Comparison of ENCODE assay signal across 1 cellular context in genomic region chr7:117157121-117157870, GRCh38.
TF ChIP-seq lines count a peak whose summit lies in the region.

No MANE protein-coding gene starts in this region.

TF ChIP-seq in GM12878, 131 proteins besides CTCF, POLR2A, EP300 and RAD21 (continued from another document):
- TF ChIP-seq, protein P1, sequence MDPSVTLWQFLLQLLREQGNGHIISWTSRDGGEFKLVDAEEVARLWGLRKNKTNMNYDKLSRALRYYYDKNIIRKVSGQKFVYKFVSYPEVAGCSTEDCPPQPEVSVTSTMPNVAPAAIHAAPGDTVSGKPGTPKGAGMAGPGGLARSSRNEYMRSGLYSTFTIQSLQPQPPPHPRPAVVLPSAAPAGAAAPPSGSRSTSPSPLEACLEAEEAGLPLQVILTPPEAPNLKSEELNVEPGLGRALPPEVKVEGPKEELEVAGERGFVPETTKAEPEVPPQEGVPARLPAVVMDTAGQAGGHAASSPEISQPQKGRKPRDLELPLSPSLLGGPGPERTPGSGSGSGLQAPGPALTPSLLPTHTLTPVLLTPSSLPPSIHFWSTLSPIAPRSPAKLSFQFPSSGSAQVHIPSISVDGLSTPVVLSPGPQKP (IDR thresholded peaks at IDR 0.05; ENCODE audit: low read depth, low read length): no peak
- TF ChIP-seq ZBTB4 (CRISPR knock-in tag; IDR thresholded peaks at IDR 0.05): no peak
